Comparison of ENCODE assay signal across 1 cellular context in the genomic region with DNA sequence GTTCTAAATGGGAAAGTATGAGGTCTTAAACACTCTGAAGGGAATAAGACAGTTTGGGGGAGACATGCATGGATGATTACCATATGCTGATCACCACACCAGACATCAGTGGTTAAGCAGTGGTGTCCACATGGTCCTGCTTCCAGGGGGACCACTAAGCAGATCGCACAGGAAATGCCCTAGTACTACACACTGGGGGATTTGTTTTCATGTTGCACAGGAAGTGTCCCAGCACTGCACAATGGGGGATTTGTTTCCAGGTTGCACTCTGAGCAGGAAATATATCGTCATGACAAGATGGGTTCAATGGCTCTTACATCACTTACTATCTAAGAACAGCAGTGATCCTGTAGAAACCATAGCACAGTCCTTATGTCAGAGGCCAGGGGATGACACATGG.
TF ChIP-seq lines count a peak whose summit lies in the region.

No MANE protein-coding gene starts in this region.

TF ChIP-seq in HEK293, 187 proteins besides CTCF, POLR2A, EP300 and RAD21 (continued from another document):
- TF ChIP-seq ZNF433 (tag by site-specific recombination; IDR thresholded peaks at IDR 0.05; ENCODE audit: low read depth): no peak
- TF ChIP-seq MEIS1 (CRISPR knock-in tag; IDR thresholded peaks at IDR 0.05; ENCODE audit: borderline replicate concordance): no peak
- no peak for TF ChIP-seq ZNF670 (tag by site-specific recombination; IDR thresholded peaks at IDR 0.05; ENCODE audit: low read depth)
- TF ChIP-seq, protein P1, sequence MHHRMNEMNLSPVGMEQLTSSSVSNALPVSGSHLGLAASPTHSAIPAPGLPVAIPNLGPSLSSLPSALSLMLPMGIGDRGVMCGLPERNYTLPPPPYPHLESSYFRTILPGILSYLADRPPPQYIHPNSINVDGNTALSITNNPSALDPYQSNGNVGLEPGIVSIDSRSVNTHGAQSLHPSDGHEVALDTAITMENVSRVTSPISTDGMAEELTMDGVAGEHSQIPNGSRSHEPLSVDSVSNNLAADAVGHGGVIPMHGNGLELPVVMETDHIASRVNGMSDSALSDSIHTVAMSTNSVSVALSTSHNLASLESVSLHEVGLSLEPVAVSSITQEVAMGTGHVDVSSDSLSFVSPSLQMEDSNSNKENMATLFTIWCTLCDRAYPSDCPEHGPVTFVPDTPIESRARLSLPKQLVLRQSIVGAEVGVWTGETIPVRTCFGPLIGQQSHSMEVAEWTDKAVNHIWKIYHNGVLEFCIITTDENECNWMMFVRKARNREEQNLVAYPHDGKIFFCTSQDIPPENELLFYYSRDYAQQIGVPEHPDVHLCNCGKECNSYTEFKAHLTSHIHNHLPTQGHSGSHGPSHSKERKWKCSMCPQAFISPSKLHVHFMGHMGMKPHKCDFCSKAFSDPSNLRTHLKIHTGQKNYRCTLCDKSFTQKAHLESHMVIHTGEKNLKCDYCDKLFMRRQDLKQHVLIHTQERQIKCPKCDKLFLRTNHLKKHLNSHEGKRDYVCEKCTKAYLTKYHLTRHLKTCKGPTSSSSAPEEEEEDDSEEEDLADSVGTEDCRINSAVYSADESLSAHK (tag by site-specific recombination; IDR thresholded peaks at IDR 0.05): no peak
- TF ChIP-seq SETDB1 (IDR thresholded peaks at IDR 0.05; ENCODE audit: insufficient read length, low read length): peak; percentile 39
- 0 out of 2 replicates have a peak, but pooled peaks have one; percentile 28 for TF ChIP-seq ZBTB17 (tag by site-specific recombination; IDR thresholded peaks at IDR 0.05)
- no peak for TF ChIP-seq ZNF350 (tag by site-specific recombination; IDR thresholded peaks at IDR 0.05)
- TF ChIP-seq, protein P2, sequence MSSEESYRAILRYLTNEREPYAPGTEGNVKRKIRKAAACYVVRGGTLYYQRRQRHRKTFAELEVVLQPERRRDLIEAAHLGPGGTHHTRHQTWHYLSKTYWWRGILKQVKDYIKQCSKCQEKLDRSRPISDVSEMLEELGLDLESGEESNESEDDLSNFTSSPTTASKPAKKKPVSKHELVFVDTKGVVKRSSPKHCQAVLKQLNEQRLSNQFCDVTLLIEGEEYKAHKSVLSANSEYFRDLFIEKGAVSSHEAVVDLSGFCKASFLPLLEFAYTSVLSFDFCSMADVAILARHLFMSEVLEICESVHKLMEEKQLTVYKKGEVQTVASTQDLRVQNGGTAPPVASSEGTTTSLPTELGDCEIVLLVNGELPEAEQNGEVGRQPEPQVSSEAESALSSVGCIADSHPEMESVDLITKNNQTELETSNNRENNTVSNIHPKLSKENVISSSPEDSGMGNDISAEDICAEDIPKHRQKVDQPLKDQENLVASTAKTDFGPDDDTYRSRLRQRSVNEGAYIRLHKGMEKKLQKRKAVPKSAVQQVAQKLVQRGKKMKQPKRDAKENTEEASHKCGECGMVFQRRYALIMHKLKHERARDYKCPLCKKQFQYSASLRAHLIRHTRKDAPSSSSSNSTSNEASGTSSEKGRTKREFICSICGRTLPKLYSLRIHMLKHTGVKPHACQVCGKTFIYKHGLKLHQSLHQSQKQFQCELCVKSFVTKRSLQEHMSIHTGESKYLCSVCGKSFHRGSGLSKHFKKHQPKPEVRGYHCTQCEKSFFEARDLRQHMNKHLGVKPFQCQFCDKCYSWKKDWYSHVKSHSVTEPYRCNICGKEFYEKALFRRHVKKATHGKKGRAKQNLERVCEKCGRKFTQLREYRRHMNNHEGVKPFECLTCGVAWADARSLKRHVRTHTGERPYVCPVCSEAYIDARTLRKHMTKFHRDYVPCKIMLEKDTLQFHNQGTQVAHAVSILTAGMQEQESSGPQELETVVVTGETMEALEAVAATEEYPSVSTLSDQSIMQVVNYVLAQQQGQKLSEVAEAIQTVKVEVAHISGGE (tag by site-specific recombination; conservative IDR thresholded peaks at IDR 0.05; ENCODE audit: low read depth): peak; percentile 95
- TF ChIP-seq ZNF184 (tag by site-specific recombination; IDR thresholded peaks at IDR 0.05): no peak
- no peak for TF ChIP-seq ZNF776 (tag by site-specific recombination; IDR thresholded peaks at IDR 0.05; ENCODE audit: borderline replicate concordance)
TF ChIP-seq in HEK293: peak in this region for 5.
